In genomic region chr2:866009-866680, GRCh38 we compare ENCODE assay signal across 26 cellular contexts.
A peak's percentile ranks its signal among the peaks of the same experiment; 100 is the strongest.
DNase-seq lines count a peak whose midpoint lies in the region; ATAC-seq and TF ChIP-seq lines count a peak whose summit lies in the region.
"Had no signal": no experiment of that assay in that cellular context is flagged by ENCODE, and none has a peak within 500 bp of the region (broad histone marks: within the 10 kb centered on the region; RNA-seq: fewer than 3 reads in every experiment).

No MANE protein-coding gene starts in this region.

- H3K36me3 ChIP-seq in left ventricle myocardium inferior = no peaks in the 10 kb centered on the region
- H3K36me3 ChIP-seq: sigmoid colon had no signal

- H3K27me3 Mint-ChIP-seq in T-helper 17 cell = peaks cover 35% of the 10 kb centered on the region
- H3K27me3 Mint-ChIP-seq: activated CD8-positive, alpha-beta T cell treated with anti-CD3 and anti-CD28 coated beads for 36 hours; dendritic cell treated with granulocyte-macrophage colony-stimulating factor and Interleukin-4, amounts not matched to agents 40 ng/mL and 50 ng/mL, for 4 days had no signal

- H3K27me3 ChIP-seq in left ventricle myocardium inferior (ENCODE audit: low read depth) = peaks cover 79% of the 10 kb centered on the region

- H3K36me3 Mint-ChIP-seq in T-helper 17 cell (ENCODE audit: low read depth) = no peaks in the 10 kb centered on the region
- H3K36me3 Mint-ChIP-seq: type B pancreatic cell had no signal

- H3K4me3 ChIP-seq in left ventricle myocardium inferior = no peak overlapping the region
- H3K4me3 ChIP-seq in foreskin fibroblast (ENCODE audit: low read depth in 1 of 2, low read length in 2 of 2) = no peak overlapping the region
- H3K4me3 ChIP-seq: sigmoid colon had no signal

- peaks cover 20% of the 10 kb centered on the region for H3K4me1 Mint-ChIP-seq in T-helper 17 cell

- ATAC-seq in T-helper 17 cell (no peak), HG03460 (IDR thresholded peaks at IDR 0.05; ENCODE audit: unreplicated experiment) (no peak)
- ATAC-seq: activated CD8-positive, alpha-beta T cell treated with anti-CD3 and anti-CD28 coated beads for 36 hours had no signal

- peak overlapping the region; percentile 66 for H3K27ac Mint-ChIP-seq in T-helper 17 cell
- H3K27ac Mint-ChIP-seq: activated CD8-positive, alpha-beta T cell treated with anti-CD3 and anti-CD28 coated beads for 36 hours; dendritic cell treated with granulocyte-macrophage colony-stimulating factor and Interleukin-4, amounts not matched to agents 40 ng/mL and 50 ng/mL, for 4 days; type B pancreatic cell had no signal

- intact Hi-C loops in left ventricle myocardium inferior (cut with micrococcal nuclease) (no loop called here), cardiac septum (cut with DNase I) (no loop called here)

- H3K27ac ChIP-seq in left ventricle myocardium inferior (replicated peaks) = no peak overlapping the region
- H3K27ac ChIP-seq: C4-2B, parathyroid adenoma, sigmoid colon, SK-N-MC had no signal

- no peak for TF ChIP-seq CTCF in left ventricle myocardium inferior (IDR thresholded peaks at IDR 0.05; ENCODE audit: borderline replicate concordance)
- no peak for TF ChIP-seq CTCF in foreskin fibroblast (IDR thresholded peaks at IDR 0.05; ENCODE audit: low read depth, low read length)

- no peaks in the 10 kb centered on the region for H3K9me3 ChIP-seq in left ventricle myocardium inferior (replicated peaks)
- H3K9me3 ChIP-seq in T-helper 17 cell (ENCODE audit: control insufficient read depth, low read length, poor library complexity, severe bottlenecking) = no peaks in the 10 kb centered on the region
- H3K9me3 ChIP-seq: sigmoid colon had no signal

- no peak overlapping the region for H3K4me3 Mint-ChIP-seq in T-helper 17 cell
- H3K4me3 Mint-ChIP-seq: activated CD8-positive, alpha-beta T cell treated with anti-CD3 and anti-CD28 coated beads for 36 hours; dendritic cell treated with granulocyte-macrophage colony-stimulating factor and Interleukin-4, amounts not matched to agents 40 ng/mL and 50 ng/mL, for 4 days; type B pancreatic cell had no signal

- no peaks in the 10 kb centered on the region for H3K4me1 ChIP-seq in left ventricle myocardium inferior
- H3K4me1 ChIP-seq: parathyroid adenoma, sigmoid colon had no signal

- DNase-seq in left ventricle myocardium inferior = peak; percentile 46
- no peak for DNase-seq in cardiac septum (ENCODE audit: low spot score)
- no peak for DNase-seq in T-helper 17 cell
- DNase-seq in left kidney (ENCODE audit: low read depth, low spot score) = peak; percentile 86
- DNase-seq in stimulated activated CD4-positive, alpha-beta T cell treated with anti-CD3 and anti-CD28 coated beads, Interleukin-4, amount 100 ng/mL, for 1 hour = no peak
- DNase-seq in foreskin melanocyte = no peak
- DNase-seq in foreskin fibroblast = no peak
- DNase-seq: ACHN; activated CD4-positive, CD25-positive, alpha-beta regulatory T cell; activated CD8-positive, alpha-beta T cell treated with anti-CD3 and anti-CD28 coated beads for 36 hours; activated T-cell treated with anti-CD3 and anti-CD28 coated beads for 4 hours; amygdala; hippocampal formation; islet precursor cell; mammary epithelial cell; NCI-H1417 treated with DMSO at 0.1 percent for 48 hours; NCI-H524; sigmoid colon; stimulated activated CD4-positive, alpha-beta T cell treated with anti-CD3 and anti-CD28 coated beads, Interleukin-15, amount 100 ng/mL, for 24 hours; stimulated activated CD8-positive, alpha-beta memory T cell treated with anti-CD3 and anti-CD28 coated beads, Interleukin-4, amount 100 ng/mL, for 48 hours had no signal

Comparison
In these comparisons a context has a peak if more than half of its experiments do, and no peak if none do; other contexts are left out.
1. DNase-seq: peak in left ventricle myocardium inferior (single experiment) and left kidney (single experiment); none in cardiac septum (single experiment), T-helper 17 cell (0 of 3), stimulated activated CD4-positive, alpha-beta T cell treated with anti-CD3 and anti-CD28 coated beads, Interleukin-4, amount 100 ng/mL, for 1 hour (single experiment), foreskin melanocyte (single experiment) and foreskin fibroblast (0 of 2).